ENCODE assay signal across 18 cellular contexts in the genomic region with DNA sequence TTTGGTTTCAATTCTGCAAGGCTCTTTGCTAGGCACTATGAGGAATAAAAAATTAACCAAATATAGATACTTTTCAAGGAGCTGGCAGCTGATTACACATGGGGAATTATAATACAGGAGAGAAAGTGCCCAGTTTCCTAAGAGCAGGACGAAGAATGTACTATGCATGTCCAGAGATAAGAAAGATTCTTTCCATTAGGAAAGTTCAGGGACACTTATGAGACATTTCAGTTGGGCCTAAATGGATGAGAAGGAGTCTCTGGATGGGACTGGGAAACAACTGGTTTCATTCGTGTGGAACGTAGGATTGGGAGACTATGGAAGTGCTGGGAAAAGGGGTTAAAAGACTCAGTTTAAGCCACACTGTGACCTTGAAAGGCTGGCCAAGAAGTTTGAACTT.
"Had no signal": no experiment of that assay in that cellular context is flagged by ENCODE, and none has a peak within 500 bp of the region (broad histone marks: within the 10 kb centered on the region; RNA-seq: fewer than 3 reads in every experiment).

No MANE protein-coding gene starts in this region.

- ATAC-seq: left colon; naive thymus-derived CD4-positive, alpha-beta T cell had no signal

- H3K27ac ChIP-seq: epithelial cell of prostate, esophagus muscularis mucosa, hepatocyte, sigmoid colon, stomach, upper lobe of left lung, uterus had no signal

- H3K36me3 Mint-ChIP-seq: naive thymus-derived CD4-positive, alpha-beta T cell had no signal

- H3K4me3 ChIP-seq: esophagus muscularis mucosa, hepatocyte, ovary, right atrium auricular region, sigmoid colon, stomach, upper lobe of left lung, uterus had no signal

- H3K79me2 ChIP-seq: hepatocyte had no signal

- H3K27me3 ChIP-seq: esophagus muscularis mucosa, hepatocyte, ovary, right atrium auricular region, sigmoid colon, stomach, upper lobe of left lung, uterus had no signal

- H3K27ac Mint-ChIP-seq: naive thymus-derived CD4-positive, alpha-beta T cell had no signal

- H3K4me1 ChIP-seq: sigmoid colon, stomach, upper lobe of left lung, uterus had no signal

- H3K36me3 ChIP-seq: esophagus muscularis mucosa, ovary, right atrium auricular region, sigmoid colon, stomach, upper lobe of left lung, uterus had no signal

- DNase-seq: effector memory CD4-positive, alpha-beta T cell; foreskin fibroblast; left colon; mammary epithelial cell; naive thymus-derived CD4-positive, alpha-beta T cell; sigmoid colon; small intestine; stimulated activated CD4-positive, alpha-beta T cell treated with anti-CD3 and anti-CD28 coated beads, Interleukin-12 subunit alpha, Interleukin-12 subunit beta, amount 100 ng/mL, for 4 hours; stimulated activated naive CD4-positive, alpha-beta T cell; stomach; substantia nigra; upper lobe of left lung; uterus had no signal

- H3K4me3 Mint-ChIP-seq: naive thymus-derived CD4-positive, alpha-beta T cell had no signal

- H2AFZ ChIP-seq: hepatocyte had no signal

- H3K9me3 ChIP-seq: esophagus muscularis mucosa, ovary, right atrium auricular region, sigmoid colon, stomach, upper lobe of left lung, uterus had no signal
